Comparison of ENCODE assay signal across 10 cellular contexts in the genomic region with DNA sequence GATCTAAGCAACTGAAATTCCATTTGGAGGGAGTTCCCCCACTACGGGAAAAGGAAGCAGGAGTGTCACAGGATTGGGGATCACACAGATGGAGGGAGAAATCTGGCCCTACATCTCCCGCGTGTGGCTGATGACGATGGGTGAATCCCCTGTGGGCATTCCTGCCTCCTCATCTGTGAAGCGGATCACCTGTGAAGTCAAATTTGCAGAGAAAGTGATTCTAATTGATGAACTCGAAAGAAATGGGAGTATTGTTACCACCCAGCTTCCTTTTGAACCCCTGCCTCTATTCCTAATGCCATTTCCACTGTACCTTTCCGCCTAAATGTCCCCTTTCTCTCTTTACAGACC.
DNase-seq lines count a peak whose midpoint lies in the region; ATAC-seq, FAIRE-seq and TF ChIP-seq lines count a peak whose summit lies in the region.
"Had no signal": no experiment of that assay in that cellular context is flagged by ENCODE, and none has a peak within 500 bp of the region (broad histone marks: within the 10 kb centered on the region; RNA-seq: fewer than 3 reads in every experiment).

No MANE protein-coding gene starts in this region.

- H3K79me2 ChIP-seq in GM23338 (replicated peaks; ENCODE audit: insufficient read depth) = no peaks in the 10 kb centered on the region
- H3K79me2 ChIP-seq in MM.1S (ENCODE audit: low read length) = no peaks in the 10 kb centered on the region
- no peaks in the 10 kb centered on the region for H3K79me2 ChIP-seq in H1 (ENCODE audit: control insufficient read depth in 1 of 2, insufficient read depth in 2 of 2, low read length in 2 of 2)
- no peaks in the 10 kb centered on the region for H3K79me2 ChIP-seq in smooth muscle cell (ENCODE audit: low read depth)

- H2BK20ac ChIP-seq in H1 (ENCODE audit: low read length) = no peak overlapping the region

- no peak overlapping the region for H3K14ac ChIP-seq in H1 (ENCODE audit: insufficient read length)

- H3K4me1 ChIP-seq in GM23338 (ENCODE audit: insufficient read depth) (peaks cover 12% of the 10 kb centered on the region), MM.1S (ENCODE audit: low read length) (no peaks in the 10 kb centered on the region), H1 (replicated peaks in 1 of 4; ENCODE audit: control insufficient read depth in 3 of 4, insufficient read depth in 4 of 4, low read length in 3 of 4) (peaks cover 0 to 10% (median 2%) of the 10 kb centered on the region in 4 experiments; a peak in 3 of 7 replicates), smooth muscle cell (ENCODE audit: low read depth) (peaks cover 12% of the 10 kb centered on the region)

- no peak overlapping the region for H3K4me2 ChIP-seq in GM23338
- H3K4me2 ChIP-seq in MM.1S (ENCODE audit: low read depth, low read length) = peak overlapping the region; percentile 53; the same call in 1 of the 2 replicates
- H3K4me2 ChIP-seq in H1 (ENCODE audit: insufficient read depth in 1 of 2, low read depth in 2 of 2, low read length in 2 of 2) = no peak overlapping the region
- no peak overlapping the region for H3K4me2 ChIP-seq in smooth muscle cell

- peak overlapping the region; percentile 19; the same call in 1 of the 2 replicates for H2BK12ac ChIP-seq in H1 (ENCODE audit: low read depth, low read length)

- H3K18ac ChIP-seq in H1 (ENCODE audit: extremely low read depth, low read length) = no peak overlapping the region

- H3K4me3 ChIP-seq in GM23338 (no peak overlapping the region), MM.1S (ENCODE audit: low read length) (no peak overlapping the region), H1 (ENCODE audit: extremely low read depth in 1 of 4, insufficient read depth in 2 of 4, low read depth in 3 of 4, low read length in 4 of 4) (no peak overlapping the region), smooth muscle cell (no peak overlapping the region)

- no peaks in the 10 kb centered on the region for H3F3A ChIP-seq in GM23338 (replicated peaks; ENCODE audit: low read depth)
- no peaks in the 10 kb centered on the region for H3F3A ChIP-seq in MM.1S (ENCODE audit: insufficient read depth, low read length)
- no peaks in the 10 kb centered on the region for H3F3A ChIP-seq in smooth muscle cell (ENCODE audit: low read depth)

- no peak for TF ChIP-seq EP300 in H1 (IDR thresholded peaks at IDR 0.05; ENCODE audit: borderline replicate concordance in 1 of 2, low read depth in 2 of 2, low read length in 2 of 2)

- H3K4ac ChIP-seq in H1 (replicated peaks; ENCODE audit: insufficient read length, low read depth, low read length) = no peak overlapping the region

- no peaks in the 10 kb centered on the region for H3K9me3 ChIP-seq in MM.1S (replicated peaks; ENCODE audit: insufficient read depth, low read length)
- peaks cover 0 to 5% of the 10 kb centered on the region in 2 experiments; a peak in 1 of 4 replicates for H3K9me3 ChIP-seq in H1 (ENCODE audit: insufficient read depth in 2 of 2, low read depth in 1 of 2, low read length in 1 of 2)
- no peaks in the 10 kb centered on the region for H3K9me3 ChIP-seq in smooth muscle cell (replicated peaks; ENCODE audit: low read depth)

- H3K56ac ChIP-seq in H1 (replicated peaks; ENCODE audit: insufficient read length, low read depth, low read length) = no peak overlapping the region

- ATAC-seq in GM23338 (no peak), GM19463 (IDR thresholded peaks at IDR 0.05; ENCODE audit: unreplicated experiment) (no peak)

- H3K27ac ChIP-seq in GM23338 (ENCODE audit: low read depth) (no peak overlapping the region), MM.1S (ENCODE audit: low read length) (no peak overlapping the region), H1 (ENCODE audit: low read depth, low read length) (no peak overlapping the region), smooth muscle cell (ENCODE audit: low read depth) (no peak overlapping the region)
- H3K27ac ChIP-seq: C4-2B had no signal

- no peak overlapping the region for H4K5ac ChIP-seq in H1 (ENCODE audit: insufficient read length, low read depth, low read length)

- no peak overlapping the region for H2BK5ac ChIP-seq in H1 (ENCODE audit: low read depth, low read length)

- H3K23ac ChIP-seq in H1 (ENCODE audit: insufficient read length) = no peak overlapping the region

- POLR2A ChIA-PET in H1 (lab: Charles Lee; ENCODE audit: partially characterized antibody) = no interaction called here

- no peak for FAIRE-seq in H1 (lab: Jason Lieb, UNC)

- no peaks in the 10 kb centered on the region for H3K79me1 ChIP-seq in H1 (ENCODE audit: low read depth, low read length)

- no peak for TF ChIP-seq RAD21 in H1 (IDR thresholded peaks at IDR 0.05 in 1 of 2, conservative IDR thresholded peaks at IDR 0.05 in 1 of 2; ENCODE audit: low read depth in 2 of 2, low read length in 2 of 2)

- H3K4me3 Mint-ChIP-seq in GM23338 = no peak overlapping the region

- H3K9me3 Mint-ChIP-seq in GM23338 = peaks cover 33% of the 10 kb centered on the region
- H3K9me3 Mint-ChIP-seq: CD8-positive, alpha-beta memory T cell had no signal

- peaks cover 5% of the 10 kb centered on the region for H3K27me3 Mint-ChIP-seq in GM23338 (ENCODE audit: insufficient read depth, low read depth, poor library complexity)

- peaks cover 8% of the 10 kb centered on the region; the same call in 1 of the 2 replicates for H3K23me2 ChIP-seq in H1 (ENCODE audit: low read depth, low read length)

- CTCF ChIA-PET in H1 (lab: Charles Lee; ENCODE audit: partially characterized antibody) = interaction anchor here (0.8 to 1.6 kb wide), 4 partner anchors 12 to 292 kb away, joined by 3 to 4 read pairs (median 3); no protein-coding TSS in a partner anchor

- H2BK120ac ChIP-seq in H1 (replicated peaks; ENCODE audit: low read depth, low read length) = no peak overlapping the region

- peak overlapping the region; percentile 45; the same call in 1 of the 2 replicates for H2AFZ ChIP-seq in GM23338
- H2AFZ ChIP-seq in MM.1S (ENCODE audit: low read length) = 0 out of 2 replicates have a peak overlapping the region, but pooled peaks have one; percentile 36
- H2AFZ ChIP-seq in H1 (ENCODE audit: low read length) = peak overlapping the region; percentile 28; the same call in 1 of the 2 replicates
- peak overlapping the region; percentile 89 for H2AFZ ChIP-seq in smooth muscle cell (ENCODE audit: low read depth)

- no peak overlapping the region for H3K9ac ChIP-seq in MM.1S (ENCODE audit: low read length)
- H3K9ac ChIP-seq in H1 (replicated peaks in 1 of 4; ENCODE audit: extremely low read depth in 1 of 4, low read depth in 3 of 4, low read length in 3 of 4) = no peak overlapping the region
- no peak overlapping the region for H3K9ac ChIP-seq in smooth muscle cell (ENCODE audit: low read depth)

- no peak for TF ChIP-seq CTCF in GM23338 (conservative IDR thresholded peaks at IDR 0.05; ENCODE audit: low read depth in 2 of 2)
- TF ChIP-seq CTCF in MM.1S (IDR thresholded peaks at IDR 0.05; ENCODE audit: low read length) = no peak
- no peak for TF ChIP-seq CTCF in H1 (IDR thresholded peaks at IDR 0.05; ENCODE audit: control extremely low read depth in 1 of 3, insufficient read depth in 1 of 3, low read depth in 1 of 3, low read length in 3 of 3)
- TF ChIP-seq CTCF in smooth muscle cell (IDR thresholded peaks at IDR 0.05; ENCODE audit: borderline replicate concordance, insufficient read depth, poor library complexity, severe bottlenecking) = no peak

- peaks cover 12% of the 10 kb centered on the region for H3K4me1 Mint-ChIP-seq in GM23338

- TF ChIP-seq POLR2A in H1 (IDR thresholded peaks at IDR 0.05; ENCODE audit: control extremely low read depth in 1 of 2, low read depth in 2 of 2, low read length in 2 of 2) = no peak

- no peak overlapping the region for H2BK15ac ChIP-seq in H1 (ENCODE audit: low read length)

- H4K8ac ChIP-seq in H1 (ENCODE audit: extremely low read depth, insufficient read depth, low read length) = no peak overlapping the region

- no peak overlapping the region for H4K91ac ChIP-seq in H1 (replicated peaks; ENCODE audit: insufficient read length, low read length)

- H4K20me1 ChIP-seq in GM23338 (replicated peaks; ENCODE audit: insufficient read depth) = no peaks in the 10 kb centered on the region
- no peaks in the 10 kb centered on the region for H4K20me1 ChIP-seq in MM.1S (ENCODE audit: insufficient read depth, low read length)
- H4K20me1 ChIP-seq in H1 (replicated peaks in 1 of 2; ENCODE audit: control insufficient read depth in 1 of 2, insufficient read depth in 2 of 2, low read length in 2 of 2) = peaks cover 0 to 5% of the 10 kb centered on the region in 2 experiments
- no peaks in the 10 kb centered on the region for H4K20me1 ChIP-seq in smooth muscle cell (ENCODE audit: low read depth)

- H3K36me3 ChIP-seq in GM23338 (ENCODE audit: insufficient read depth) (no peaks in the 10 kb centered on the region), MM.1S (replicated peaks; ENCODE audit: insufficient read depth, low read length) (no peaks in the 10 kb centered on the region), H1 (ENCODE audit: control insufficient read depth in 2 of 4, insufficient read depth in 4 of 4, low read length in 3 of 4) (no peaks in the 10 kb centered on the region), smooth muscle cell (ENCODE audit: low read depth) (no peaks in the 10 kb centered on the region)

- DNase-seq in GM23338 (ENCODE audit: low spot score) = no peak
- no peak for DNase-seq in MM.1S
- DNase-seq in H1 (ENCODE audit: low read depth in 1 of 2, low spot score in 2 of 2) = no peak
- DNase-seq in smooth muscle cell (lab: John Stamatoyannopoulos, UW; ENCODE audit: unreplicated experiment) = no peak
- DNase-seq in DMS 273 treated with DMSO at 0.1 percent for 48 hours (lab: John Stamatoyannopoulos, UW) = no peak
- DNase-seq in SKM-1 (lab: John Stamatoyannopoulos, UW; ENCODE audit: unreplicated experiment) = no peak
- DNase-seq: NCI-H2029 had no signal

- H3K27me3 ChIP-seq in GM23338 (ENCODE audit: insufficient read depth) (no peaks in the 10 kb centered on the region), MM.1S (replicated peaks; ENCODE audit: insufficient read depth, low read length) (no peaks in the 10 kb centered on the region), H1 (replicated peaks in 1 of 4; ENCODE audit: control insufficient read depth in 3 of 4, extremely low read depth in 1 of 4, insufficient read depth in 3 of 4, low read length in 3 of 4) (no peaks in the 10 kb centered on the region), smooth muscle cell (ENCODE audit: low read depth) (peaks cover 8% of the 10 kb centered on the region)

- WGBS in H1 (ENCODE audit: extremely low coverage in 1 of 2, insufficient coverage in 1 of 2, insufficient read length in 1 of 2, insufficient replicate concordance in 2 of 2, low coverage in 1 of 2, low lambda C conversion rate in 2 of 2, missing lambda C conversion rate in 1 of 2), 2 experiments = 86% methylated on average over 7 of the region's 7 CpGs; no CpG with 5 or more reads in 1 of the 2 experiments
- WGBS in smooth muscle cell (ENCODE audit: low lambda C conversion rate) = 77% methylated on average over 7 of the region's 7 CpGs

- H3K9me2 ChIP-seq in GM23338 (ENCODE audit: insufficient read depth) = no peaks in the 10 kb centered on the region
- H3K9me2 ChIP-seq in MM.1S (replicated peaks; ENCODE audit: insufficient read depth, low read length) = no peaks in the 10 kb centered on the region

- H3K27ac Mint-ChIP-seq in GM23338 = no peak overlapping the region

- H3K36me3 Mint-ChIP-seq in GM23338 (ENCODE audit: low read depth) = peaks cover 6% of the 10 kb centered on the region; the same call in 2 of the 3 replicates
- H3K36me3 Mint-ChIP-seq: CD8-positive, alpha-beta memory T cell had no signal

- H2AK5ac ChIP-seq in H1 (ENCODE audit: low read depth, low read length) = no peak overlapping the region

Comparison
In these comparisons a context has a peak if more than half of its experiments do, and no peak if none do; other contexts are left out.
1. H2AFZ ChIP-seq: peak in every context shown above with its lines; median percentile 89 in smooth muscle cell; 45 in GM23338; 36 in MM.1S; 28 in H1.